In the genomic region with DNA sequence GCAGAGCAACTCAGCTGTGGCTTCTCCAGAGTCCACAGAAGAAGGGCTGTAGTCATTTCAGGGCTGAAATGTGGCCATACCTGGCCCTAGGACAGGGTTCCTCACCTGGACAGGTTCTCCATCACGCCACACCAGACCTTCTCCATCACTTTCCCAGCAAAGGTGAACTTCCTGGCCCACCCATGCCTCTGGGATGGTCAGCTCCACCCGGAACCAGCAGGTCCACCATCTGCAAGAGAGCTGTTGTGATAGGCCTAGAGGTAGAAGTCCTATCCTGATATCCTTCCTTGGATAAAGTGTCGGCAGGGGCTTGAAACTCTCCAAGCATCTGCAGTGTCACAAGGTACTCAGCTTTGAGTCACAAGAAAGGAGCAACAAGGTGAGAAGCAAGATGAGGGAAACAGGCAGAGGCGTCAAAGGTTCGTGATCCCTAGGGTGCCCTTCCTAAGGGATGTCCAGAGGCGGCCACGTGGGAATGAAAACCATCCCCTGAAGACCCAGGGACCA, we compare ENCODE assay signal across 8 cellular contexts. TPM values are rescaled to one million over a fixed set of nuclear protein-coding genes. Genes with fewer than 3 reads are reported as not detected.
DNase-seq lines count a peak whose midpoint lies in the region; ATAC-seq and TF ChIP-seq lines count a peak whose summit lies in the region.

No MANE protein-coding gene starts in this region.

- H3K9me3 ChIP-seq in iPS-18c (ENCODE audit: control insufficient read depth, insufficient read depth, low read length), result no peaks in the 10 kb centered on the region

- no peaks in the 10 kb centered on the region for H3K27me3 Mint-ChIP-seq in activated T-helper 1 cell treated with anti-CD3 and anti-CD28 coated beads, Interleukin-12 subunit alpha, Interleukin-12 subunit beta, Interleukin-2, Interleukin-4 antibody, amounts not matched to agents 30 ng/mL and 10 ng/mL and 1 ng/mL, durations not matched to agents 14 hours and 24 hours and 36 hours (ENCODE audit: insufficient read depth)

- intact Hi-C loops in activated T-helper 1 cell treated with anti-CD3 and anti-CD28 coated beads, Interleukin-12 subunit alpha, Interleukin-12 subunit beta, Interleukin-2, Interleukin-4 antibody, amounts not matched to agents 30 ng/mL and 10 ng/mL and 1 ng/mL, durations not matched to agents 14 hours and 24 hours and 36 hours (cut with micrococcal nuclease), result loop anchor here (1.0 to 5.0 kb wide), 3 partner anchors 344 to 825 kb away; a partner anchor contains a TSS

- peak overlapping the region; percentile 68 for H3K27ac Mint-ChIP-seq in activated T-helper 1 cell treated with anti-CD3 and anti-CD28 coated beads, Interleukin-12 subunit alpha, Interleukin-12 subunit beta, Interleukin-2, Interleukin-4 antibody, amounts not matched to agents 30 ng/mL and 10 ng/mL and 1 ng/mL, durations not matched to agents 14 hours and 24 hours and 36 hours
- peak overlapping the region; percentile 93 for H3K27ac Mint-ChIP-seq in stimulated activated effector memory CD8-positive, alpha-beta T cell treated with anti-CD3 and anti-CD28 coated beads, Interleukin-12 subunit alpha, Interleukin-12 subunit beta, amount 100 ng/mL, for 72 hours

- DNase-seq in HFF-Myc (ENCODE audit: extremely low read depth, low read depth), result no peak
- no peak for DNase-seq in activated T-helper 1 cell treated with anti-CD3 and anti-CD28 coated beads, Interleukin-12 subunit alpha, Interleukin-12 subunit beta, Interleukin-2, Interleukin-4 antibody, amounts not matched to agents 30 ng/mL and 10 ng/mL and 1 ng/mL, durations not matched to agents 14 hours and 24 hours and 36 hours (ENCODE audit: low spot score)
- no peak for DNase-seq in stimulated activated effector memory CD8-positive, alpha-beta T cell treated with anti-CD3 and anti-CD28 coated beads, Interleukin-12 subunit alpha, Interleukin-12 subunit beta, amount 100 ng/mL, for 72 hours (ENCODE audit: low spot score in 2 of 2)
- DNase-seq in NCI-H2107 treated with DMSO at 0.1 percent for 48 hours (lab: John Stamatoyannopoulos, UW; ENCODE audit: unreplicated experiment), result no peak
- DNase-seq in cortex of kidney (lab: John Stamatoyannopoulos, UW), result no peak
- no peak for DNase-seq in GM19240 (ENCODE audit: insufficient read length, low spot score)

- peaks cover 29% of the 10 kb centered on the region for H3K36me3 Mint-ChIP-seq in activated T-helper 1 cell treated with anti-CD3 and anti-CD28 coated beads, Interleukin-12 subunit alpha, Interleukin-12 subunit beta, Interleukin-2, Interleukin-4 antibody, amounts not matched to agents 30 ng/mL and 10 ng/mL and 1 ng/mL, durations not matched to agents 14 hours and 24 hours and 36 hours (ENCODE audit: low read depth)
- peaks cover 83% of the 10 kb centered on the region for H3K36me3 Mint-ChIP-seq in stimulated activated effector memory CD8-positive, alpha-beta T cell treated with anti-CD3 and anti-CD28 coated beads, Interleukin-12 subunit alpha, Interleukin-12 subunit beta, amount 100 ng/mL, for 72 hours

- peak overlapping the region; percentile 86 for H3K4me3 ChIP-seq in HFF-Myc (replicated peaks; ENCODE audit: low read depth, low read length)
- H3K4me3 ChIP-seq in iPS-18c (ENCODE audit: insufficient read depth, low read depth, low read length), result peak overlapping the region; percentile 86; the same call in 1 of the 2 replicates

- H3K4me3 Mint-ChIP-seq in activated T-helper 1 cell treated with anti-CD3 and anti-CD28 coated beads, Interleukin-12 subunit alpha, Interleukin-12 subunit beta, Interleukin-2, Interleukin-4 antibody, amounts not matched to agents 30 ng/mL and 10 ng/mL and 1 ng/mL, durations not matched to agents 14 hours and 24 hours and 36 hours, result peak overlapping the region; percentile 94
- peak overlapping the region; percentile 89 for H3K4me3 Mint-ChIP-seq in stimulated activated effector memory CD8-positive, alpha-beta T cell treated with anti-CD3 and anti-CD28 coated beads, Interleukin-12 subunit alpha, Interleukin-12 subunit beta, amount 100 ng/mL, for 72 hours

- no peak for TF ChIP-seq CTCF in HFF-Myc (IDR thresholded peaks at IDR 0.05; ENCODE audit: low read depth, low read length, missing control alignments)

- no peak for ATAC-seq in stimulated activated effector memory CD8-positive, alpha-beta T cell treated with anti-CD3 and anti-CD28 coated beads, Interleukin-12 subunit alpha, Interleukin-12 subunit beta, amount 100 ng/mL, for 72 hours
- no peak for ATAC-seq in HG02571 (IDR thresholded peaks at IDR 0.05; ENCODE audit: unreplicated experiment)

- no peaks in the 10 kb centered on the region for H3K9me3 Mint-ChIP-seq in activated T-helper 1 cell treated with anti-CD3 and anti-CD28 coated beads, Interleukin-12 subunit alpha, Interleukin-12 subunit beta, Interleukin-2, Interleukin-4 antibody, amounts not matched to agents 30 ng/mL and 10 ng/mL and 1 ng/mL, durations not matched to agents 14 hours and 24 hours and 36 hours
- H3K9me3 Mint-ChIP-seq in stimulated activated effector memory CD8-positive, alpha-beta T cell treated with anti-CD3 and anti-CD28 coated beads, Interleukin-12 subunit alpha, Interleukin-12 subunit beta, amount 100 ng/mL, for 72 hours, result no peaks in the 10 kb centered on the region

- H3K4me1 Mint-ChIP-seq in activated T-helper 1 cell treated with anti-CD3 and anti-CD28 coated beads, Interleukin-12 subunit alpha, Interleukin-12 subunit beta, Interleukin-2, Interleukin-4 antibody, amounts not matched to agents 30 ng/mL and 10 ng/mL and 1 ng/mL, durations not matched to agents 14 hours and 24 hours and 36 hours (ENCODE audit: low read depth), result peaks cover 16% of the 10 kb centered on the region
- peaks cover 16% of the 10 kb centered on the region for H3K4me1 Mint-ChIP-seq in stimulated activated effector memory CD8-positive, alpha-beta T cell treated with anti-CD3 and anti-CD28 coated beads, Interleukin-12 subunit alpha, Interleukin-12 subunit beta, amount 100 ng/mL, for 72 hours

RNA-seq across cellular contexts. Expression of a gene that starts 0.9 kb away (rescaled TPM):
- total RNA-seq in activated T-helper 1 cell treated with anti-CD3 and anti-CD28 coated beads, Interleukin-12 subunit alpha, Interleukin-12 subunit beta, Interleukin-2, Interleukin-4 antibody, amounts not matched to agents 30 ng/mL and 10 ng/mL and 1 ng/mL, durations not matched to agents 14 hours and 24 hours and 36 hours, result 250 and 254 TPM in 2 replicates

RNA-seq across cellular contexts. Expression of a gene that starts 20.6 kb away (rescaled TPM):
- total RNA-seq in activated T-helper 1 cell treated with anti-CD3 and anti-CD28 coated beads, Interleukin-12 subunit alpha, Interleukin-12 subunit beta, Interleukin-2, Interleukin-4 antibody, amounts not matched to agents 30 ng/mL and 10 ng/mL and 1 ng/mL, durations not matched to agents 14 hours and 24 hours and 36 hours, result 4.7 and 5.3 TPM in 2 replicates

RNA-seq across cellular contexts. Expression of a gene that starts 31.6 kb away (rescaled TPM):
- 79.8 and 79.9 TPM in 2 replicates for total RNA-seq in activated T-helper 1 cell treated with anti-CD3 and anti-CD28 coated beads, Interleukin-12 subunit alpha, Interleukin-12 subunit beta, Interleukin-2, Interleukin-4 antibody, amounts not matched to agents 30 ng/mL and 10 ng/mL and 1 ng/mL, durations not matched to agents 14 hours and 24 hours and 36 hours
